Comparison of ENCODE assay signal across 21 cellular contexts in genomic region chr11:117152066-117152465, GRCh38. TPM values are rescaled to one million over a fixed set of nuclear protein-coding genes. Genes with fewer than 3 reads are reported as not detected.
DNase-seq lines count a peak whose midpoint lies in the region; ATAC-seq and TF ChIP-seq lines count a peak whose summit lies in the region.
"Had no signal": no experiment of that assay in that cellular context is flagged by ENCODE, and none has a peak within 500 bp of the region (broad histone marks: within the 10 kb centered on the region; RNA-seq: fewer than 3 reads in every experiment).

No MANE protein-coding gene starts in this region.

- H3K9me3 ChIP-seq in IMR-90 (ENCODE audit: control insufficient read depth, insufficient read depth, low read length): no peaks in the 10 kb centered on the region
- H3K9me3 ChIP-seq in T-helper 17 cell (ENCODE audit: control insufficient read depth, low read length, poor library complexity, severe bottlenecking): no peaks in the 10 kb centered on the region
- no peaks in the 10 kb centered on the region for H3K9me3 ChIP-seq in osteoblast (ENCODE audit: low read depth, low read length)
- no peaks in the 10 kb centered on the region for H3K9me3 ChIP-seq in ovary
- H3K9me3 ChIP-seq: HAP-1, SJSA1 had no signal

- intact Hi-C loops in IMR-90 (cut with micrococcal nuclease): no loop called here
- intact Hi-C loops in ovary (cut with DNase I): no loop called here

- no peak for TF ChIP-seq POLR2A in IMR-90 (IDR thresholded peaks at IDR 0.05; ENCODE audit: low read depth, low read length)
- TF ChIP-seq POLR2A in ovary (IDR thresholded peaks at IDR 0.05): no peak

- in situ Hi-C loops in IMR-90 (cut with MboI; ENCODE audit: low sequenced_read_pairs): no loop called here

- POLR2A ChIA-PET in IMR-90 (lab: Charles Lee; ENCODE audit: unreplicated experiment): no interaction called here

- DNase-seq in activated naive CD8-positive, alpha-beta T cell treated with anti-CD3 and anti-CD28 coated beads for 36 hours: no peak
- DNase-seq in activated naive CD8-positive, alpha-beta T cell treated with anti-CD3 and anti-CD28 coated beads, Interleukin-2, amount 50 U/mL, for 24 hours: no peak
- DNase-seq in IMR-90: no peak
- no peak for DNase-seq in T-helper 17 cell
- DNase-seq in osteoblast (ENCODE audit: insufficient read length, low spot score, missing footprints): no peak
- DNase-seq in HCEC 1CT: no peak
- DNase-seq in coronary artery (ENCODE audit: low spot score): no peak
- no peak for DNase-seq in ovary
- DNase-seq: CD8-positive, alpha-beta memory T cell; KG1; NCI-H1105 treated with DMSO at 0.1 percent for 48 hours; NCI-H2029 treated with DMSO at 0.1 percent for 48 hours; NCI-H226; NCI-H524; NCI-H774; NK-92 treated with Interleukin-12 subunit alpha and Interleukin-12 subunit beta, amount 100 ng/mL, for 24 hours had no signal

- H3K4me3 ChIP-seq in IMR-90 (ENCODE audit: insufficient read depth, low read depth, low read length) (no peak overlapping the region), osteoblast (ENCODE audit: insufficient read depth, low read length) (no peak overlapping the region), coronary artery (no peak overlapping the region), ovary (no peak overlapping the region)
- H3K4me3 ChIP-seq: GM23338, HAP-1, SJSA1 had no signal

- H4K20me1 ChIP-seq in IMR-90 (ENCODE audit: insufficient read depth, low read length) (peaks cover 92% of the 10 kb centered on the region), osteoblast (ENCODE audit: insufficient read depth, low read length) (peaks cover 74% of the 10 kb centered on the region)

- no peak overlapping the region for H3K4me3 Mint-ChIP-seq in activated naive CD8-positive, alpha-beta T cell treated with anti-CD3 and anti-CD28 coated beads for 36 hours
- H3K4me3 Mint-ChIP-seq in activated naive CD8-positive, alpha-beta T cell treated with anti-CD3 and anti-CD28 coated beads, Interleukin-2, amount 50 U/mL, for 24 hours: no peak overlapping the region
- no peak overlapping the region for H3K4me3 Mint-ChIP-seq in T-helper 17 cell
- H3K4me3 Mint-ChIP-seq: CD8-positive, alpha-beta memory T cell; GM23338 had no signal

- no peak for TF ChIP-seq RAD21 in IMR-90 (IDR thresholded peaks at IDR 0.05; ENCODE audit: low read length)

- no peak overlapping the region for H2AK5ac ChIP-seq in IMR-90 (ENCODE audit: low read depth, low read length)

- peaks cover 30% of the 10 kb centered on the region for H3K36me3 ChIP-seq in IMR-90 (ENCODE audit: control insufficient read depth, insufficient read depth, low read length)
- peaks cover 40% of the 10 kb centered on the region for H3K36me3 ChIP-seq in osteoblast (ENCODE audit: insufficient read depth, low read length)
- H3K36me3 ChIP-seq in ovary: no peaks in the 10 kb centered on the region

- no peak overlapping the region for H4K8ac ChIP-seq in IMR-90 (ENCODE audit: low read depth in 2 of 2, low read length in 2 of 2)

- H2BK120ac ChIP-seq in IMR-90 (ENCODE audit: low read depth, low read length): no peak overlapping the region

- H3K18ac ChIP-seq in IMR-90 (ENCODE audit: low read depth, low read length): no peak overlapping the region

- H3K27me3 Mint-ChIP-seq in activated naive CD8-positive, alpha-beta T cell treated with anti-CD3 and anti-CD28 coated beads for 36 hours: no peaks in the 10 kb centered on the region
- H3K27me3 Mint-ChIP-seq in activated naive CD8-positive, alpha-beta T cell treated with anti-CD3 and anti-CD28 coated beads, Interleukin-2, amount 50 U/mL, for 24 hours: no peaks in the 10 kb centered on the region
- no peaks in the 10 kb centered on the region for H3K27me3 Mint-ChIP-seq in T-helper 17 cell
- H3K27me3 Mint-ChIP-seq: CD8-positive, alpha-beta memory T cell had no signal

- no peak overlapping the region for H3K27ac ChIP-seq in IMR-90 (ENCODE audit: insufficient read depth, low read length)
- H3K27ac ChIP-seq in osteoblast (ENCODE audit: low read depth, low read length): peak overlapping the region; percentile 39
- no peak overlapping the region for H3K27ac ChIP-seq in coronary artery
- H3K27ac ChIP-seq in ovary: no peak overlapping the region
- H3K27ac ChIP-seq: HL-60, SJSA1 had no signal

- no CpG with 5 or more reads among the region's 2 CpGs for WGBS in IMR-90 (ENCODE audit: extremely low coverage in 2 of 2, insufficient read length in 1 of 2), 2 experiments
- WGBS in ovary, 3 donors: 53 to 60% (median 55%) methylated on average over 2 of the region's 2 CpGs

- CTCF ChIA-PET in IMR-90 (lab: Yijun Ruan, JAX): no interaction called here

- dilution Hi-C loops in IMR-90 (cut with HindIII; ENCODE audit: low sequenced_read_pairs, unreplicated experiment): no loop called here

- H3K56ac ChIP-seq in IMR-90 (ENCODE audit: extremely low read depth, insufficient read depth, low read length): no peak overlapping the region

- TF ChIP-seq CTCF in IMR-90 (conservative IDR thresholded peaks at IDR 0.05; ENCODE audit: low read depth, low read length) (no peak), osteoblast (IDR thresholded peaks at IDR 0.05; ENCODE audit: extremely low read depth, low read depth, low read length) (no peak), coronary artery (IDR thresholded peaks at IDR 0.05) (no peak), ovary (IDR thresholded peaks at IDR 0.05) (no peak)

- H3K79me2 ChIP-seq in osteoblast (ENCODE audit: insufficient read depth, low read length): peaks cover 96% of the 10 kb centered on the region

- H4K91ac ChIP-seq in IMR-90 (ENCODE audit: insufficient read depth, low read depth, low read length): no peak overlapping the region

- H3K27me3 ChIP-seq in IMR-90 (ENCODE audit: control insufficient read depth, insufficient read depth, low read length): no peaks in the 10 kb centered on the region
- no peaks in the 10 kb centered on the region for H3K27me3 ChIP-seq in osteoblast (ENCODE audit: insufficient read depth, low read length)
- H3K27me3 ChIP-seq in ovary: no peaks in the 10 kb centered on the region
- H3K27me3 ChIP-seq: SJSA1 had no signal

- ATAC-seq in activated naive CD8-positive, alpha-beta T cell treated with anti-CD3 and anti-CD28 coated beads, Interleukin-2, amount 50 U/mL, for 24 hours: no peak
- ATAC-seq in IMR-90 (ENCODE audit: low read depth) (peak; percentile 27; the same call in 1 of the 2 replicates), T-helper 17 cell (no peak)
- ATAC-seq: GM23338, HepG2 had no signal

- peaks cover 2 to 33% of the 10 kb centered on the region in 2 experiments for H3K79me1 ChIP-seq in IMR-90 (ENCODE audit: low read depth in 1 of 2, low read length in 2 of 2)

- H3K9me3 Mint-ChIP-seq in activated naive CD8-positive, alpha-beta T cell treated with anti-CD3 and anti-CD28 coated beads for 36 hours: no peaks in the 10 kb centered on the region
- H3K9me3 Mint-ChIP-seq in activated naive CD8-positive, alpha-beta T cell treated with anti-CD3 and anti-CD28 coated beads, Interleukin-2, amount 50 U/mL, for 24 hours: no peaks in the 10 kb centered on the region
- H3K9me3 Mint-ChIP-seq: CD8-positive, alpha-beta memory T cell; GM23338 had no signal

- no peaks in the 10 kb centered on the region for H3K4me1 ChIP-seq in IMR-90 (ENCODE audit: control insufficient read depth, insufficient read depth, low read length)
- H3K4me1 ChIP-seq in osteoblast (ENCODE audit: insufficient read depth, low read length): peaks cover 8% of the 10 kb centered on the region
- peaks cover 2% of the 10 kb centered on the region for H3K4me1 ChIP-seq in ovary (ENCODE audit: insufficient read depth)
- H3K4me1 ChIP-seq: SJSA1 had no signal

- no peak overlapping the region for H2BK5ac ChIP-seq in IMR-90 (ENCODE audit: low read depth, low read length, poor library complexity, severe bottlenecking)

- H3K23ac ChIP-seq in IMR-90 (ENCODE audit: low read depth, low read length): no peak overlapping the region

- no peak overlapping the region for H2AFZ ChIP-seq in IMR-90 (replicated peaks; ENCODE audit: low read length, poor library complexity)
- no peak overlapping the region for H2AFZ ChIP-seq in osteoblast (ENCODE audit: low read length)
- H2AFZ ChIP-seq: GM23338 had no signal

- TF ChIP-seq EP300 in ovary (IDR thresholded peaks at IDR 0.05): no peak

- no peak overlapping the region for H3K4ac ChIP-seq in IMR-90 (ENCODE audit: low read depth, low read length)

- no peak overlapping the region for H4K5ac ChIP-seq in IMR-90 (ENCODE audit: low read depth, low read length)

- no TSS peak for BruUV-seq in IMR-90 (replicated peaks; lab: Mats Ljungman, UMichigan)

- H3K36me3 Mint-ChIP-seq in activated naive CD8-positive, alpha-beta T cell treated with anti-CD3 and anti-CD28 coated beads for 36 hours: peaks cover 21% of the 10 kb centered on the region
- H3K36me3 Mint-ChIP-seq in activated naive CD8-positive, alpha-beta T cell treated with anti-CD3 and anti-CD28 coated beads, Interleukin-2, amount 50 U/mL, for 24 hours (ENCODE audit: low read depth): peaks cover 28% of the 10 kb centered on the region
- no peaks in the 10 kb centered on the region for H3K36me3 Mint-ChIP-seq in T-helper 17 cell (ENCODE audit: low read depth)

- no peak overlapping the region for H2AK9ac ChIP-seq in IMR-90 (replicated peaks; ENCODE audit: low read depth, low read length, poor library complexity)

- peaks cover 30% of the 10 kb centered on the region for H3K4me1 Mint-ChIP-seq in activated naive CD8-positive, alpha-beta T cell treated with anti-CD3 and anti-CD28 coated beads for 36 hours
- peaks cover 21% of the 10 kb centered on the region for H3K4me1 Mint-ChIP-seq in activated naive CD8-positive, alpha-beta T cell treated with anti-CD3 and anti-CD28 coated beads, Interleukin-2, amount 50 U/mL, for 24 hours
- peaks cover 21% of the 10 kb centered on the region for H3K4me1 Mint-ChIP-seq in T-helper 17 cell

- peak overlapping the region; percentile 36 for H3K27ac Mint-ChIP-seq in activated naive CD8-positive, alpha-beta T cell treated with anti-CD3 and anti-CD28 coated beads for 36 hours
- H3K27ac Mint-ChIP-seq in activated naive CD8-positive, alpha-beta T cell treated with anti-CD3 and anti-CD28 coated beads, Interleukin-2, amount 50 U/mL, for 24 hours: no peak overlapping the region
- peak overlapping the region; percentile 4 for H3K27ac Mint-ChIP-seq in T-helper 17 cell
- H3K27ac Mint-ChIP-seq: GM23338 had no signal

- no peak overlapping the region for H2BK15ac ChIP-seq in IMR-90 (ENCODE audit: low read depth, low read length)

- H3K4me2 ChIP-seq in IMR-90 (ENCODE audit: low read depth, low read length) (no peak overlapping the region), osteoblast (ENCODE audit: insufficient read depth, low read length) (no peak overlapping the region)
- H3K4me2 ChIP-seq: GM23338 had no signal

- H3K9ac ChIP-seq in IMR-90 (ENCODE audit: low read depth, low read length): no peak overlapping the region

- H3K9me1 ChIP-seq in IMR-90 (ENCODE audit: insufficient read depth, low read length): peaks cover 9% of the 10 kb centered on the region; the same call in 1 of the 2 replicates

- H3K14ac ChIP-seq in IMR-90 (replicated peaks; ENCODE audit: low read depth, low read length): no peak overlapping the region

- H2BK20ac ChIP-seq in IMR-90 (ENCODE audit: low read depth, low read length): no peak overlapping the region

RNA-seq across cellular contexts. Expression of gene PAFAH1B2, which starts 8.0 kb away (rescaled TPM):
- total RNA-seq in activated naive CD8-positive, alpha-beta T cell treated with anti-CD3 and anti-CD28 coated beads for 36 hours: 10 to 100 TPM; 67.5 to 67.6 TPM
- total RNA-seq in IMR-90 (2012; rRNA removed) (213 and 280 TPM in 2 replicates), T-helper 17 cell (10 to 100 TPM; 31.1 to 43.4 TPM), osteoblast (141 and 151 TPM in 2 replicates), ovary (10 to 100 TPM; 57.2 to 95.6 (median 83.3) TPM)
- polyA plus RNA-seq in IMR-90 (2012; rRNA removed) (24.2 and 29.8 TPM in 2 replicates), ovary (10 to 100 TPM; 23.0 to 45.9 TPM)
- polyA plus RNA-seq in IMR-90 (2012; cell fraction: cytosol; rRNA removed): 10.3 and 25.1 TPM in 2 replicates
- polyA plus RNA-seq in IMR-90 (2012; cell fraction: nucleus; rRNA removed; ENCODE audit: low replicate concordance): 7.3 and 18.9 TPM in 2 replicates

RNA-seq across cellular contexts. Expression of gene SIDT2, which starts 26.5 kb away (rescaled TPM):
- 1 to 10 TPM; 8.0 to 8.7 TPM for total RNA-seq in activated naive CD8-positive, alpha-beta T cell treated with anti-CD3 and anti-CD28 coated beads for 36 hours
- 6.7 and 7.3 TPM in 2 replicates for total RNA-seq in IMR-90 (2012; rRNA removed)
- 29.7 and 30.3 TPM in 2 replicates for polyA plus RNA-seq in IMR-90 (2012; rRNA removed)
- 13.2 and 30.9 TPM in 2 replicates for polyA plus RNA-seq in IMR-90 (2012; cell fraction: cytosol; rRNA removed)
- 68.9 and 117 TPM in 2 replicates for polyA plus RNA-seq in IMR-90 (2012; cell fraction: nucleus; rRNA removed; ENCODE audit: low replicate concordance)
- total RNA-seq in T-helper 17 cell: 100 to 1,000 TPM; 106 to 118 TPM
- 27.5 and 35.7 TPM in 2 replicates for total RNA-seq in osteoblast
- 100 to 1,000 TPM in 1 of 7 donors, 10 to 100 TPM in 6; 36.5 to 141 (median 73.7) TPM for total RNA-seq in ovary
- polyA plus RNA-seq in ovary: 100 to 1,000 TPM in 1 of 2 donors, 10 to 100 TPM in 1; 59.2 to 106 TPM

RNA-seq across cellular contexts. Expression of gene TAGLN, which starts 47.1 kb away (rescaled TPM):
- total RNA-seq in activated naive CD8-positive, alpha-beta T cell treated with anti-CD3 and anti-CD28 coated beads for 36 hours: 1 to 10 TPM; 2.0 TPM
- 1,558 and 2,558 TPM in 2 replicates for total RNA-seq in IMR-90 (2012; rRNA removed)
- polyA plus RNA-seq in IMR-90 (2012; rRNA removed): 3,760 and 3,780 TPM in 2 replicates
- 3,517 and 4,395 TPM in 2 replicates for polyA plus RNA-seq in IMR-90 (2012; cell fraction: cytosol; rRNA removed)
- 1,556 and 1,814 TPM in 2 replicates for polyA plus RNA-seq in IMR-90 (2012; cell fraction: nucleus; rRNA removed; ENCODE audit: low replicate concordance)
- total RNA-seq in T-helper 17 cell: 1 to 10 TPM; 8.7 to 9.6 TPM
- total RNA-seq in osteoblast: 3,614 and 3,853 TPM in 2 replicates
- 1,000 to 10,000 TPM in 3 of 7 donors, 100 to 1,000 TPM in 4; 491 to 2,646 (median 828) TPM for total RNA-seq in ovary
- polyA plus RNA-seq in ovary: 1,000 to 10,000 TPM; 1,650 to 3,307 TPM

RNA-seq across cellular contexts. Expression of gene SIK3, which starts 53.8 kb away (rescaled TPM):
- total RNA-seq in activated naive CD8-positive, alpha-beta T cell treated with anti-CD3 and anti-CD28 coated beads for 36 hours: 10 to 100 TPM; 22.8 to 24.0 TPM
- total RNA-seq in IMR-90 (2012; rRNA removed): 8.2 and 17.2 TPM in 2 replicates
- polyA plus RNA-seq in IMR-90 (2012; rRNA removed): 7.5 and 9.1 TPM in 2 replicates
- 4.5 and 6.9 TPM in 2 replicates for polyA plus RNA-seq in IMR-90 (2012; cell fraction: cytosol; rRNA removed)
- polyA plus RNA-seq in IMR-90 (2012; cell fraction: nucleus; rRNA removed; ENCODE audit: low replicate concordance): 18.6 and 18.8 TPM in 2 replicates
- 10 to 100 TPM; 82.7 to 87.5 TPM for total RNA-seq in T-helper 17 cell
- total RNA-seq in osteoblast: 24.8 and 25.7 TPM in 2 replicates
- total RNA-seq in ovary: 100 to 1,000 TPM in 1 of 7 donors, 10 to 100 TPM in 6; 33.3 to 134 (median 56.2) TPM
- polyA plus RNA-seq in ovary: 10 to 100 TPM; 18.3 to 59.5 TPM

Comparison
In these comparisons a context has a peak if more than half of its experiments do, and no peak if none do; other contexts are left out.
1. RNA of gene TAGLN, which starts 47.1 kb away (total RNA-seq): 3,614 to 3,853 TPM in osteoblast, 1,558 to 2,558 TPM in IMR-90 and 491 to 2,646 TPM in ovary; 8.7 to 9.6 TPM in T-helper 17 cell and 2.0 TPM in activated naive CD8-positive, alpha-beta T cell treated with anti-CD3 and anti-CD28 coated beads for 36 hours; every median in the first group is over 10 times any median in the second.